ENCODE assay signal across 21 cellular contexts in the genomic region with DNA sequence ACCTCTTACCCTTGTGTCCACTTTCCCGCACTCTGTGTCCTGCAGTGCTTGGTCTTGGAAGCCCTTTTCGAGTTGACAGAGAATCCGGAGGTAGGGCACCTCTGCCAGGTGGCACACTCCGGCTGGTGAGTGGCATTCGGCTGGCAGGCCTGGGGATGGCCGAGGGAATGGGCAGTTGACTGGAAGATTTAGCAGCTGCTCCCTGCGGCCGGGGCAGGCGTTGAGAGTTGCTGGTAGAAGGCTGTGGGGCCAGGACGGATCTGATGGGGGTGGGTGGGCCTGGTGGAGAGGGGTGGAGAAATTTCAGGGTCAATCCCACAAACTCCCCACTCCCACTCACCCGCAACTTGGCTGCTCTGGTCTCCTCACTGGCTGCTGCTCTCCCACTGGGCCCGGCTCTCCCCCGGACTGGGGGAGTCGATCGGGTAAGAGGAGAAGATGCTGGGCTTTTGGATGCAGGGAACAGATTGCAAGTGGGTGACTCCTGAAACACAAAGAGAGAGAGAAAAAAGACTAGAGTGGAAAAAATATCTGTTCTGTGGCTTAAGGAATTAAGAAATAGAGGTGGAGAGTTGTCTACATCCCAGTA. TPM values are rescaled to one million over a fixed set of nuclear protein-coding genes. Genes with fewer than 3 reads are reported as not detected.
A peak's percentile ranks its signal among the peaks of the same experiment; 100 is the strongest.
DNase-seq lines count a peak whose midpoint lies in the region; ATAC-seq and TF ChIP-seq lines count a peak whose summit lies in the region.
"Had no signal": no experiment of that assay in that cellular context is flagged by ENCODE, and none has a peak within 500 bp of the region (broad histone marks: within the 10 kb centered on the region; RNA-seq: fewer than 3 reads in every experiment).

No MANE protein-coding gene starts in this region.

- no peaks in the 10 kb centered on the region for H4K20me1 ChIP-seq in SK-N-SH (ENCODE audit: insufficient read depth)
- no peaks in the 10 kb centered on the region for H4K20me1 ChIP-seq in PC-3 (ENCODE audit: low read length)

- peak overlapping the region; percentile 82; the same call in 1 of the 2 replicates for H3K4me2 ChIP-seq in SK-N-SH
- H3K4me2 ChIP-seq in PC-3 (ENCODE audit: low read length), result peak overlapping the region; percentile 89; the same call in 1 of the 2 replicates

- H3F3A ChIP-seq in SK-N-SH (replicated peaks; ENCODE audit: insufficient read depth) (peaks cover 19% of the 10 kb centered on the region), PC-3 (ENCODE audit: low read length, unreplicated experiment) (peaks cover 1% of the 10 kb centered on the region)

- H3K4me1 ChIP-seq in SK-N-SH (ENCODE audit: control insufficient read depth in 1 of 2, insufficient read depth in 2 of 2, low read depth in 1 of 2, low read length in 1 of 2) (peaks cover 2 to 26% of the 10 kb centered on the region in 2 experiments; a peak in 2 of 4 replicates), PC-3 (ENCODE audit: insufficient read depth, low read length) (peaks cover 46% of the 10 kb centered on the region), endodermal cell (ENCODE audit: control insufficient read depth, insufficient read depth, low read length) (peaks cover 5% of the 10 kb centered on the region)

- no peaks in the 10 kb centered on the region for H3K9me3 Mint-ChIP-seq in endodermal cell
- H3K9me3 Mint-ChIP-seq in osteocyte (ENCODE audit: unreplicated experiment), result no peaks in the 10 kb centered on the region
- H3K9me3 Mint-ChIP-seq in Calu3 (ENCODE audit: low read depth, unreplicated experiment), result no peaks in the 10 kb centered on the region

- H3K36me3 Mint-ChIP-seq in endodermal cell (ENCODE audit: low read depth) (peaks cover 25% of the 10 kb centered on the region), osteocyte (ENCODE audit: unreplicated experiment) (no peaks in the 10 kb centered on the region), Calu3 (ENCODE audit: insufficient read depth, unreplicated experiment) (peaks cover 16% of the 10 kb centered on the region)

- no peak for ATAC-seq in SK-N-SH treated with all-trans-retinoic acid at 6 μM for 48 hours
- ATAC-seq in PC-3, result no peak
- no peak for ATAC-seq in GM21786 (IDR thresholded peaks at IDR 0.05; ENCODE audit: unreplicated experiment)
- ATAC-seq in GM18502 (IDR thresholded peaks at IDR 0.05; ENCODE audit: poor library complexity, unreplicated experiment), result no peak
- ATAC-seq: body of pancreas, gastroesophageal sphincter, HCT116, left lung had no signal

- 97% methylated on average over 15 of the region's 15 CpGs for WGBS in SK-N-SH (ENCODE audit: low lambda C conversion rate)
- WGBS in endodermal cell (ENCODE audit: insufficient coverage in 1 of 2, insufficient read length in 1 of 2), 2 experiments, result 93 to 97% methylated on average over 9 to 10 of the region's 15 CpGs

- H3K27me3 Mint-ChIP-seq in endodermal cell (ENCODE audit: insufficient read depth), result no peaks in the 10 kb centered on the region
- no peaks in the 10 kb centered on the region for H3K27me3 Mint-ChIP-seq in osteocyte (ENCODE audit: unreplicated experiment)
- no peaks in the 10 kb centered on the region for H3K27me3 Mint-ChIP-seq in Calu3 (ENCODE audit: unreplicated experiment)

- POLR2A ChIA-PET in SK-N-SH (lab: Yijun Ruan, JAX), result no interaction called here
- POLR2A ChIA-PET in PC-3 (lab: Charles Lee; ENCODE audit: unreplicated experiment), result no interaction called here

- H3K4me1 Mint-ChIP-seq in endodermal cell (peaks cover 30% of the 10 kb centered on the region), osteocyte (ENCODE audit: unreplicated experiment) (peaks cover 41% of the 10 kb centered on the region), Calu3 (ENCODE audit: low read depth, unreplicated experiment) (peaks cover 7% of the 10 kb centered on the region)

- TF ChIP-seq RAD21 in SK-N-SH (IDR thresholded peaks at IDR 0.05; ENCODE audit: low read length), result no peak

- no peak overlapping the region for H3K27ac ChIP-seq in SK-N-SH (ENCODE audit: low read depth in 2 of 2, low read length in 1 of 2)
- H3K27ac ChIP-seq in PC-3 (ENCODE audit: low read length), result no peak overlapping the region
- no peak overlapping the region for H3K27ac ChIP-seq in endodermal cell (ENCODE audit: low read depth, low read length)
- H3K27ac ChIP-seq: 22Rv1, body of pancreas, parathyroid adenoma had no signal

- DNase-seq in SK-N-SH (no peak), PC-3 (no peak), endodermal cell (no peak), osteocyte (ENCODE audit: extremely low spot score, unreplicated experiment) (no peak), Calu3 (no peak)
- DNase-seq: activated CD8-positive, alpha-beta memory T cell treated with anti-CD3 and anti-CD28 coated beads, Interleukin-2, amount 50 U/mL, for 48 hours; body of pancreas; dermis blood vessel endothelial cell; DMS 273 treated with DMSO at 0.1 percent for 48 hours; NCI-H1092 treated with DMSO at 0.1 percent for 48 hours; NCI-H524 treated with DMSO at 0.1 percent for 48 hours; stimulated activated CD4-positive, alpha-beta T cell treated with anti-CD3 and anti-CD28 coated beads, Interleukin-2, amount 100 ng/mL, for 48 hours had no signal

- BruUV-seq in PC-3 (replicated peaks; lab: Mats Ljungman, UMichigan) (no TSS peak), Calu3 (replicated peaks; lab: Mats Ljungman, UMichigan) (no TSS peak)

- H3K9me2 ChIP-seq in SK-N-SH (no peaks in the 10 kb centered on the region), PC-3 (replicated peaks; ENCODE audit: low read length) (no peaks in the 10 kb centered on the region)

- H3K4me3 ChIP-seq in SK-N-SH (ENCODE audit: low read depth in 2 of 2, low read length in 1 of 2), result 0 out of 4 replicates have a peak overlapping the region, but pooled peaks of 1 of the 2 experiments have one; percentile 84
- H3K4me3 ChIP-seq in PC-3 (ENCODE audit: low read length), result peak overlapping the region; percentile 89; the same call in 1 of the 2 replicates
- H3K4me3 ChIP-seq in endodermal cell (ENCODE audit: low read length), result peak overlapping the region; percentile 97
- H3K4me3 ChIP-seq: body of pancreas had no signal

- no peak for TF ChIP-seq CTCF in SK-N-SH (IDR thresholded peaks at IDR 0.05)
- TF ChIP-seq CTCF in PC-3 (conservative IDR thresholded peaks at IDR 0.05; ENCODE audit: low read depth, low read length), result no peak
- TF ChIP-seq CTCF in endodermal cell (conservative IDR thresholded peaks at IDR 0.05), result no peak
- no peak for TF ChIP-seq CTCF in osteocyte (IDR thresholded peaks at IDR 0.05)
- no peak for TF ChIP-seq CTCF in Calu3 (IDR thresholded peaks at IDR 0.05; ENCODE audit: unreplicated experiment)

- H3K79me2 ChIP-seq in SK-N-SH (ENCODE audit: insufficient read depth) (peaks cover 26% of the 10 kb centered on the region; the same call in 1 of the 2 replicates), PC-3 (ENCODE audit: low read length) (peaks cover 35% of the 10 kb centered on the region)
- H3K79me2 ChIP-seq: parathyroid adenoma had no signal

- H2AFZ ChIP-seq in SK-N-SH (ENCODE audit: low read depth) (no peak overlapping the region), PC-3 (ENCODE audit: low read length) (no peak overlapping the region)
- H2AFZ ChIP-seq: parathyroid adenoma had no signal

- CTCF ChIA-PET in SK-N-SH (lab: Yijun Ruan, JAX) (interaction anchor here (1.2 to 8.7 kb wide), 3 partner anchors 121 to 359 kb away, joined by 3 to 252 read pairs (median 4); partner anchors contain the start of gene SORT1), PC-3 (lab: Charles Lee) (no interaction called here), Calu3 (lab: Charles Lee) (no interaction called here)

- no peak for TF ChIP-seq EP300 in SK-N-SH (IDR thresholded peaks at IDR 0.05; ENCODE audit: borderline replicate concordance in 1 of 2, low read depth in 1 of 2, low read length in 1 of 2)

- H3K27me3 ChIP-seq in SK-N-SH (ENCODE audit: insufficient read depth), result no peaks in the 10 kb centered on the region
- no peaks in the 10 kb centered on the region for H3K27me3 ChIP-seq in PC-3 (ENCODE audit: low read length)
- H3K27me3 ChIP-seq in endodermal cell (ENCODE audit: control insufficient read depth, insufficient read depth, low read length, poor library complexity, severe bottlenecking), result no peaks in the 10 kb centered on the region
- H3K27me3 ChIP-seq: body of pancreas, gastroesophageal sphincter, left lung had no signal

- H3K36me3 ChIP-seq in SK-N-SH (replicated peaks in 1 of 2; ENCODE audit: control insufficient read depth in 1 of 2, insufficient read depth in 2 of 2, low read length in 1 of 2) (no peaks in the 10 kb centered on the region), PC-3 (ENCODE audit: low read depth, low read length) (peaks cover 11% of the 10 kb centered on the region), endodermal cell (ENCODE audit: control insufficient read depth, insufficient read depth, low read length) (peaks cover 21% of the 10 kb centered on the region)

- H3K4me3 Mint-ChIP-seq in endodermal cell, result peak overlapping the region; percentile 86
- no peak overlapping the region for H3K4me3 Mint-ChIP-seq in osteocyte (ENCODE audit: unreplicated experiment)
- H3K4me3 Mint-ChIP-seq in Calu3 (ENCODE audit: low read depth, unreplicated experiment), result no peak overlapping the region

- no peak overlapping the region for H3K27ac Mint-ChIP-seq in endodermal cell
- H3K27ac Mint-ChIP-seq in osteocyte (ENCODE audit: unreplicated experiment), result peak overlapping the region; percentile 75
- no peak overlapping the region for H3K27ac Mint-ChIP-seq in Calu3 (ENCODE audit: unreplicated experiment)

- H3K9ac ChIP-seq in SK-N-SH (no peak overlapping the region), PC-3 (ENCODE audit: low read length) (no peak overlapping the region), endodermal cell (ENCODE audit: extremely low read depth, low read length, poor library complexity, severe bottlenecking) (no peak overlapping the region)
- H3K9ac ChIP-seq: parathyroid adenoma had no signal

- intact Hi-C loops in PC-3 (cut with micrococcal nuclease) (no loop called here), Calu3 (cut with micrococcal nuclease; ENCODE audit: unreplicated experiment) (loop anchor here (10.0 kb wide), 1 partner anchor 54 kb away; no protein-coding TSS in a partner anchor)

- H3K9me3 ChIP-seq in SK-N-SH (no peaks in the 10 kb centered on the region), PC-3 (ENCODE audit: low read length) (no peaks in the 10 kb centered on the region), endodermal cell (ENCODE audit: control insufficient read depth, low read length) (no peaks in the 10 kb centered on the region)
- H3K9me3 ChIP-seq: body of pancreas, gastroesophageal sphincter, left lung had no signal

RNA-seq across cellular contexts. Expression of gene PSRC1, which starts 2.1 kb away (rescaled TPM):
- polyA plus RNA-seq in SK-N-SH (2012; rRNA removed), result 19.4 and 20.3 TPM in 2 replicates
- 8.7 and 10.6 TPM in 2 replicates for polyA plus RNA-seq in SK-N-SH (2012; cell fraction: cytosol; rRNA removed)
- polyA plus RNA-seq in SK-N-SH (2012; cell fraction: nucleus; rRNA removed), result 69.0 and 95.3 TPM in 2 replicates
- total RNA-seq in PC-3 (2014; rRNA removed), result 33.8 and 34.5 TPM in 2 replicates
- total RNA-seq in endodermal cell, result 10 to 100 TPM; 38.5 to 72.7 TPM
- 91.5 TPM for polyA plus RNA-seq in endodermal cell (2013, experiment 1 of 2)
- 92.2 TPM for polyA plus RNA-seq in endodermal cell (2013, experiment 2 of 2)
- total RNA-seq in osteocyte, result 7.7 and 9.3 TPM in 2 replicates
- total RNA-seq in Calu3 (2022), result 17.1 and 21.3 TPM in 2 replicates

RNA-seq across cellular contexts. Expression of gene MYBPHL, which starts 25.9 kb away (rescaled TPM):
- polyA plus RNA-seq in SK-N-SH (2012; rRNA removed), result 0.07 TPM in 1 of 2 replicates, not detected in the other
- polyA plus RNA-seq in SK-N-SH (2012; cell fraction: cytosol; rRNA removed), result 0.03 and 0.04 TPM in 2 replicates
- 0.06 and 0.63 TPM in 2 replicates for polyA plus RNA-seq in SK-N-SH (2012; cell fraction: nucleus; rRNA removed)
- not detected in 2 replicates for total RNA-seq in PC-3 (2014; rRNA removed)
- total RNA-seq in endodermal cell, result not detected
- not detected for polyA plus RNA-seq in endodermal cell (2013, experiment 1 of 2)
- not detected for polyA plus RNA-seq in endodermal cell (2013, experiment 2 of 2)
- not detected in 2 replicates for total RNA-seq in osteocyte
- total RNA-seq in Calu3 (2022), result not detected in 2 replicates
- total RNA-seq: body of pancreas, dermis blood vessel endothelial cell, epithelial cell of proximal tubule had no signal

RNA-seq across cellular contexts. Expression of gene CELSR2, which starts 31.5 kb away (rescaled TPM):
- 1.7 and 3.5 TPM in 2 replicates for polyA plus RNA-seq in SK-N-SH (2012; rRNA removed)
- polyA plus RNA-seq in SK-N-SH (2012; cell fraction: cytosol; rRNA removed), result 2.0 and 3.3 TPM in 2 replicates
- 9.3 and 12.7 TPM in 2 replicates for polyA plus RNA-seq in SK-N-SH (2012; cell fraction: nucleus; rRNA removed)
- total RNA-seq in PC-3 (2014; rRNA removed), result 3.6 and 6.4 TPM in 2 replicates
- total RNA-seq in endodermal cell, result 10 to 100 TPM; 16.1 to 20.2 TPM
- 72.5 TPM for polyA plus RNA-seq in endodermal cell (2013, experiment 1 of 2)
- polyA plus RNA-seq in endodermal cell (2013, experiment 2 of 2), result 63.1 TPM
- total RNA-seq in osteocyte, result 10.3 and 10.5 TPM in 2 replicates
- 5.1 and 5.3 TPM in 2 replicates for total RNA-seq in Calu3 (2022)
